In the genomic region with DNA sequence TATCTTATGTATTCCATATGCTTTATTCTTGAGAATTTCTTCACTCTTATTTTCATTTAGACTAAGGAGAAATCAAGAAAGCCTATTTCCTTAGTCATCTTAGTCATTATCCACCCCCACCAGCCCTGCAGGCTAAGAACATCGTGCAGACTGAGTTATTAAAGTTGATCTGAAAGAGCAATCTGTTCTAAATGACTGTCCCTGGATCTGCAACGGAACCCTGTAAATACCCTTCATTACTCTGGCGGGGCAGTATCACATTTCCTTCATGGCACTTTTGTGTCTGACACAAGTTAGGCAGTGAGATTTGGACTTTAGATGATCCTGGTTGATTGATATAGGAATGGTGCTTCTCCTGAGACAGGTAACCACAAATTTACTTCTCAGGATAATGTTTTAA, we compare ENCODE assay signal across 1 cellular context.
TF ChIP-seq lines count a peak whose summit lies in the region.

No MANE protein-coding gene starts in this region.

TF ChIP-seq in GM23338, 12 proteins besides CTCF, POLR2A, EP300 and RAD21 (continued from another document):
- TF ChIP-seq ZNF462 (CRISPR knock-in tag; IDR thresholded peaks at IDR 0.05) (no peak), CREB1 (CRISPR knock-in tag; IDR thresholded peaks at IDR 0.05; ENCODE audit: low read depth) (no peak), ZNF331 (CRISPR knock-in tag; IDR thresholded peaks at IDR 0.05; ENCODE audit: low read depth) (no peak), NANOG (IDR thresholded peaks at IDR 0.05; ENCODE audit: borderline replicate concordance) (no peak), EZH2phosphoT487 (IDR thresholded peaks at IDR 0.05; ENCODE audit: unreplicated experiment) (no peak), STAT1 (IDR thresholded peaks at IDR 0.05; ENCODE audit: unreplicated experiment) (no peak), ZNF114 (CRISPR knock-in tag; IDR thresholded peaks at IDR 0.05) (no peak), POLR2AphosphoS5 (IDR thresholded peaks at IDR 0.05; ENCODE audit: low read depth) (no peak)
